ENCODE assay signal across 1 cellular context in the genomic region with DNA sequence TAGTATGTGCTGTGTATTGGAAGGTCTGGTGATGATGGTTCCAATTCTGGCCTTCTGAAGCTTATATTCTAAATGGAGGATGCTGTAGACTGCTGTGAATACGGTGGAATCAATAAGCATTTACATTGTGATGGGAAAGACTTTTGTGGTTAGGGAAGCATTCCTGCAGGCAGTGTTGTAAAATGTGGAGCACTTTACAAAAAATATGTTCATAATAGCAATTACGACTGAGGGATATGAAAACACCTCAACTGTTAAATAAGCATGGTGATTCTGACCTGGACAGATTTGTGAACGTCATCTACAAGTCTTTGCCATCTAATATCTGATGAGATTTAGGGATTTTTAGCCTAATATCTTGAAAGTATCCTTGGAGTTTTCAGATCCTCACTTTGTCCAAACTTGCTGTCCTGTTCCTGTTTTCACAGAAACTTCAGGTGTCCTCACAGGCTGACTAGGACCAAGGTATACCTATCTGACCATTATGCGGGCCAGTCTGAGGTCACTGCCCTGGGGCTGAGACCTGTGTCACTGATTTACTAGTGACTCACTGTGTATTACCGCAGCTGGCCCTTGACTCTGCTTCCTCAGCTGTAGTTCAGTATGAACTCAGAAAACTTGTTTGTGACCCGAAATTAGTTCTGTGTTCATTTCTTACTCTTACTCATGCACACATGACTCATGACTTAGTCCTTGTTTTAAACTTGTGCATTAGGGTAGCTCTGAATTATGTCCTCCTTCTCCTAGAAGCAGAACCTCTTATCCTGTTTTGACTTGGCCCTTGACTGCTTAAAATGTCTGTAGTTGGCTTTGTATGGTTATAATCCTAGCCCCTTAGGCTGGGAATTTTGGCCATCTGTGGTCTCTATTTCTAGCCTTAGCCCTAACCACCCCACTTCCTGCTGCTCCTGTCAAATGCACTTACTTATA.
TF ChIP-seq lines count a peak whose summit lies in the region.

No MANE protein-coding gene starts in this region.

TF ChIP-seq in SK-N-SH, 30 proteins besides CTCF, POLR2A, EP300 and RAD21 (continued from another document):
- TF ChIP-seq EZH2phosphoT487 (IDR thresholded peaks at IDR 0.05; ENCODE audit: borderline replicate concordance, low read depth) (no peak), POLR2AphosphoS5 (IDR thresholded peaks at IDR 0.05; ENCODE audit: low read depth, low read length) (peak; percentile 56; the same call in 1 of the 2 replicates), ELF1 (IDR thresholded peaks at IDR 0.05) (peak; percentile 20; the same call in 1 of the 2 replicates), GATA2 (CRISPR knock-in tag; IDR thresholded peaks at IDR 0.05) (no peak), FOSL2 (IDR thresholded peaks at IDR 0.05; ENCODE audit: borderline replicate concordance, low read depth) (peak; percentile 97)
- TF ChIP-seq, protein P1, sequence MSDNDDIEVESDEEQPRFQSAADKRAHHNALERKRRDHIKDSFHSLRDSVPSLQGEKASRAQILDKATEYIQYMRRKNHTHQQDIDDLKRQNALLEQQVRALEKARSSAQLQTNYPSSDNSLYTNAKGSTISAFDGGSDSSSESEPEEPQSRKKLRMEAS (IDR thresholded peaks at IDR 0.05; ENCODE audit: low read depth) = peak; percentile 19; the same call in 1 of the 2 replicates
- TF ChIP-seq, protein P2, sequence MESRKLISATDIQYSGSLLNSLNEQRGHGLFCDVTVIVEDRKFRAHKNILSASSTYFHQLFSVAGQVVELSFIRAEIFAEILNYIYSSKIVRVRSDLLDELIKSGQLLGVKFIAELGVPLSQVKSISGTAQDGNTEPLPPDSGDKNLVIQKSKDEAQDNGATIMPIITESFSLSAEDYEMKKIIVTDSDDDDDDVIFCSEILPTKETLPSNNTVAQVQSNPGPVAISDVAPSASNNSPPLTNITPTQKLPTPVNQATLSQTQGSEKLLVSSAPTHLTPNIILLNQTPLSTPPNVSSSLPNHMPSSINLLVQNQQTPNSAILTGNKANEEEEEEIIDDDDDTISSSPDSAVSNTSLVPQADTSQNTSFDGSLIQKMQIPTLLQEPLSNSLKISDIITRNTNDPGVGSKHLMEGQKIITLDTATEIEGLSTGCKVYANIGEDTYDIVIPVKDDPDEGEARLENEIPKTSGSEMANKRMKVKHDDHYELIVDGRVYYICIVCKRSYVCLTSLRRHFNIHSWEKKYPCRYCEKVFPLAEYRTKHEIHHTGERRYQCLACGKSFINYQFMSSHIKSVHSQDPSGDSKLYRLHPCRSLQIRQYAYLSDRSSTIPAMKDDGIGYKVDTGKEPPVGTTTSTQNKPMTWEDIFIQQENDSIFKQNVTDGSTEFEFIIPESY (IDR thresholded peaks at IDR 0.05; ENCODE audit: borderline replicate concordance, low read depth) = peak; percentile 39; the same call in 1 of the 2 replicates
